ENCODE assay signal across 1 cellular context in genomic region chr6:17086469-17086868, GRCh38.
TF ChIP-seq lines count a peak whose summit lies in the region.

No MANE protein-coding gene starts in this region.

TF ChIP-seq in HepG2, 621 proteins besides CTCF, POLR2A, EP300 and RAD21 (continued from another document):
- TF ChIP-seq ZNF263 (CRISPR knock-in tag; IDR thresholded peaks at IDR 0.05) (no peak), MTF2 (CRISPR knock-in tag; IDR thresholded peaks at IDR 0.05; ENCODE audit: borderline replicate concordance) (no peak), ATF4 (CRISPR knock-in tag; IDR thresholded peaks at IDR 0.05) (peak in 1 of 2 experiments; percentile 43; a peak in 1 of 4 replicates), MIXL1 (CRISPR knock-in tag; IDR thresholded peaks at IDR 0.05) (peak; percentile 98), ZNF558 (CRISPR knock-in tag; IDR thresholded peaks at IDR 0.05; ENCODE audit: borderline replicate concordance) (no peak), SMC3 (IDR thresholded peaks at IDR 0.05; ENCODE audit: low read length) (peak; percentile 59), EHMT2 (IDR thresholded peaks at IDR 0.05; ENCODE audit: borderline replicate concordance, low read depth, low read length) (no peak), ZNF772 (CRISPR knock-in tag; IDR thresholded peaks at IDR 0.05) (no peak), GATAD2A (CRISPR knock-in tag; IDR thresholded peaks at IDR 0.05) (0 out of 2 replicates have a peak, but pooled peaks have one; percentile 24), ZNF260 (CRISPR knock-in tag; IDR thresholded peaks at IDR 0.05; ENCODE audit: borderline replicate concordance, low read depth) (no peak), BRCA1 (CRISPR knock-in tag; IDR thresholded peaks at IDR 0.05) (no peak), KLF13 (CRISPR knock-in tag; IDR thresholded peaks at IDR 0.05) (no peak), NR3C1 (CRISPR knock-in tag; IDR thresholded peaks at IDR 0.05) (no peak), STAG1 (CRISPR knock-in tag; IDR thresholded peaks at IDR 0.05) (peak; percentile 72), ATF7 (IDR thresholded peaks at IDR 0.05) (peak; percentile 56; the same call in 1 of the 2 replicates), ATF7 (CRISPR knock-in tag; IDR thresholded peaks at IDR 0.05) (no peak), ZNF501 (CRISPR knock-in tag; IDR thresholded peaks at IDR 0.05) (peak; percentile 65), ZNF607 (CRISPR knock-in tag; IDR thresholded peaks at IDR 0.05; ENCODE audit: borderline replicate concordance) (0 out of 2 replicates have a peak, but pooled peaks have one; percentile 36), ZBTB38 (CRISPR knock-in tag; IDR thresholded peaks at IDR 0.05) (no peak), THAP11 (CRISPR knock-in tag; IDR thresholded peaks at IDR 0.05) (no peak), TEAD3 (CRISPR knock-in tag; optimal IDR thresholded peaks at IDR 0.05; ENCODE audit: borderline replicate concordance) (no peak), ZNF792 (CRISPR knock-in tag; IDR thresholded peaks at IDR 0.05) (no peak), CEBPG (CRISPR knock-in tag; IDR thresholded peaks at IDR 0.05) (peak; percentile 84), ZNF570 (CRISPR knock-in tag; IDR thresholded peaks at IDR 0.05; ENCODE audit: borderline replicate concordance) (no peak), ERF (CRISPR knock-in tag; IDR thresholded peaks at IDR 0.05) (no peak), HOXA3 (CRISPR knock-in tag; IDR thresholded peaks at IDR 0.05) (no peak), TFAP4 (IDR thresholded peaks at IDR 0.05; ENCODE audit: borderline replicate concordance, low read depth) (no peak), XRCC5 (optimal IDR thresholded peaks at IDR 0.05; ENCODE audit: low read length) (no peak), SP4 (CRISPR knock-in tag; IDR thresholded peaks at IDR 0.05) (no peak)
- TF ChIP-seq, protein P1, sequence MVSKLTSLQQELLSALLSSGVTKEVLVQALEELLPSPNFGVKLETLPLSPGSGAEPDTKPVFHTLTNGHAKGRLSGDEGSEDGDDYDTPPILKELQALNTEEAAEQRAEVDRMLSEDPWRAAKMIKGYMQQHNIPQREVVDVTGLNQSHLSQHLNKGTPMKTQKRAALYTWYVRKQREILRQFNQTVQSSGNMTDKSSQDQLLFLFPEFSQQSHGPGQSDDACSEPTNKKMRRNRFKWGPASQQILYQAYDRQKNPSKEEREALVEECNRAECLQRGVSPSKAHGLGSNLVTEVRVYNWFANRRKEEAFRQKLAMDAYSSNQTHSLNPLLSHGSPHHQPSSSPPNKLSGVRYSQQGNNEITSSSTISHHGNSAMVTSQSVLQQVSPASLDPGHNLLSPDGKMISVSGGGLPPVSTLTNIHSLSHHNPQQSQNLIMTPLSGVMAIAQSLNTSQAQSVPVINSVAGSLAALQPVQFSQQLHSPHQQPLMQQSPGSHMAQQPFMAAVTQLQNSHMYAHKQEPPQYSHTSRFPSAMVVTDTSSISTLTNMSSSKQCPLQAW (CRISPR knock-in tag; IDR thresholded peaks at IDR 0.05), result peak; percentile 50; the same call in 1 of the 2 replicates
- TF ChIP-seq, protein P2, sequence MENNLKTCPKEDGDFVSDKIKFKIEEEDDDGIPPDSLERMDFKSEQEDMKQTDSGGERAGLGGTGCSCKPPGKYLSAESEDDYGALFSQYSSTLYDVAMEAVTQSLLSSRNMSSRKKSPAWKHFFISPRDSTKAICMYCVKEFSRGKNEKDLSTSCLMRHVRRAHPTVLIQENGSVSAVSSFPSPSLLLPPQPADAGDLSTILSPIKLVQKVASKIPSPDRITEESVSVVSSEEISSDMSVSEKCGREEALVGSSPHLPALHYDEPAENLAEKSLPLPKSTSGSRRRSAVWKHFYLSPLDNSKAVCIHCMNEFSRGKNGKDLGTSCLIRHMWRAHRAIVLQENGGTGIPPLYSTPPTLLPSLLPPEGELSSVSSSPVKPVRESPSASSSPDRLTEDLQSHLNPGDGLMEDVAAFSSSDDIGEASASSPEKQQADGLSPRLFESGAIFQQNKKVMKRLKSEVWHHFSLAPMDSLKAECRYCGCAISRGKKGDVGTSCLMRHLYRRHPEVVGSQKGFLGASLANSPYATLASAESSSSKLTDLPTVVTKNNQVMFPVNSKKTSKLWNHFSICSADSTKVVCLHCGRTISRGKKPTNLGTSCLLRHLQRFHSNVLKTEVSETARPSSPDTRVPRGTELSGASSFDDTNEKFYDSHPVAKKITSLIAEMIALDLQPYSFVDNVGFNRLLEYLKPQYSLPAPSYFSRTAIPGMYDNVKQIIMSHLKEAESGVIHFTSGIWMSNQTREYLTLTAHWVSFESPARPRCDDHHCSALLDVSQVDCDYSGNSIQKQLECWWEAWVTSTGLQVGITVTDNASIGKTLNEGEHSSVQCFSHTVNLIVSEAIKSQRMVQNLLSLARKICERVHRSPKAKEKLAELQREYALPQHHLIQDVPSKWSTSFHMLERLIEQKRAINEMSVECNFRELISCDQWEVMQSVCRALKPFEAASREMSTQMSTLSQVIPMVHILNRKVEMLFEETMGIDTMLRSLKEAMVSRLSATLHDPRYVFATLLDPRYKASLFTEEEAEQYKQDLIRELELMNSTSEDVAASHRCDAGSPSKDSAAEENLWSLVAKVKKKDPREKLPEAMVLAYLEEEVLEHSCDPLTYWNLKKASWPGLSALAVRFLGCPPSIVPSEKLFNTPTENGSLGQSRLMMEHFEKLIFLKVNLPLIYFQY (CRISPR knock-in tag; IDR thresholded peaks at IDR 0.05; ENCODE audit: borderline replicate concordance), result no peak
TF ChIP-seq in HepG2: peak in this region for 14.
